Comparison of ENCODE assay signal across 9 cellular contexts in the genomic region with DNA sequence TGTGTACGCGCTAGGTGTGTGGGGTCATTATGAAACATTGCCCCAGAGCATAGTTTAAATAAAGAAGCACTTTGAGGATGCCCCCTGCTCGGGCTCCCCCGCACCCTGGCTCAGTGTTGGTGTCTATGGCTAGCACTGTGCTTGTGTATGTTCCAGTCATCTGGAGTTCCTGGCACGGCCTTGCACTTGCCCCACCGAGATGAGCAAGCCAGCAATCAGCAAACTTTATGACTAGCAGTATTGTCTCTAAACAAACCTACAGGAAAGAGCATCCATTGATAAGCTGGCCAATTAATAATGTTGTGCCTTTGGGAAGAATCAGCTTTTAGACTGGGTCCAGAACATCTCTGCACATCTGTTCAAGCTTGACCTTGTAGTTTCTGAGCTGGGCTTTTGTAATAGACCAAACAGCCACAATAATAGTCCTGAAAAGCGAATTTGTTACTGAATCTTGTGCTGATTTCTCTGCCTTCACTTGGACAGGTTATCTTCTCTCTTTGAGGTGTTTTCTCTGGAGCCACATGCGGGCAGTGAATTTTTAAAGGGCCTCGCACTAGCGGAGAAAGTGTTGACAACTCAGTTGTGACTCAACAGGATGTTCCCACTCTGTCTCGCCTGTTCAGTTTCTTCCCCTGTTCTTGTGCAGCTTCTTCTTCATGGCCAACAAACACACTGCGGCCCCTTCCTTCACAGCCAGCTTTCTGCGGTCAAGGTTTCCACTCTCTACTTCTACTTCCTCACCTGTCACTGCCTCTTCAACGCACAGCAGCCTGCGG. TPM values are rescaled to one million over a fixed set of nuclear protein-coding genes. Genes with fewer than 3 reads are reported as not detected.
DNase-seq lines count a peak whose midpoint lies in the region; ATAC-seq and TF ChIP-seq lines count a peak whose summit lies in the region.
"Had no signal": no experiment of that assay in that cellular context is flagged by ENCODE, and none has a peak within 500 bp of the region (broad histone marks: within the 10 kb centered on the region; RNA-seq: fewer than 3 reads in every experiment).

No MANE protein-coding gene starts in this region.

- H3K27me3 ChIP-seq in HUES6 (ENCODE audit: control insufficient read depth, insufficient read depth, low read length) (peaks cover 8% of the 10 kb centered on the region; the same call in 1 of the 2 replicates), skeletal muscle tissue (ENCODE audit: control insufficient read depth in 3 of 3, insufficient read depth in 3 of 3, low read length in 3 of 3) (peaks cover 0 to 10% (median 4%) of the 10 kb centered on the region in 3 donors)

- no peaks in the 10 kb centered on the region for H3K9me3 ChIP-seq in HUES6 (ENCODE audit: control insufficient read depth, insufficient read depth, low read depth, low read length)
- no peaks in the 10 kb centered on the region for H3K9me3 ChIP-seq in skeletal muscle tissue (ENCODE audit: control insufficient read depth in 3 of 3, low read length in 3 of 3)

- no peak for TF ChIP-seq CTCF in coronary artery (IDR thresholded peaks at IDR 0.05)

- H3K27ac ChIP-seq in HUES6 (ENCODE audit: low read depth, low read length) (peak overlapping the region; percentile 44; the same call in 1 of the 2 replicates), coronary artery (peak overlapping the region in 1 of 2 donors; percentile 81), skeletal muscle tissue (ENCODE audit: low read depth, low read length) (peak overlapping the region; percentile 36)

- H3K36me3 ChIP-seq in HUES6 (ENCODE audit: control insufficient read depth, insufficient read depth, low read length) (no peaks in the 10 kb centered on the region; the same call in 1 of the 2 replicates), skeletal muscle tissue (ENCODE audit: control insufficient read depth in 3 of 3, insufficient read depth in 3 of 3, low read length in 3 of 3) (no peaks in the 10 kb centered on the region)

- DNase-seq in coronary artery (ENCODE audit: low spot score) (no peak), kidney tubule cell (ENCODE audit: low spot score) (peak; percentile 29), NCI-H2196 (lab: John Stamatoyannopoulos, UW; ENCODE audit: unreplicated experiment) (no peak)
- no peak for DNase-seq in stimulated activated CD4-positive, alpha-beta T cell treated with anti-CD3 and anti-CD28 coated beads, Interleukin-15, amount 100 ng/mL, for 24 hours
- DNase-seq: activated CD8-positive, alpha-beta memory T cell treated with anti-CD3 and anti-CD28 coated beads, Interleukin-2, amount 50 U/mL, for 4 hours had no signal

- H3K4me1 ChIP-seq in HUES6 (ENCODE audit: control insufficient read depth, insufficient read depth, low read length) (peaks cover 16% of the 10 kb centered on the region), skeletal muscle tissue (ENCODE audit: control insufficient read depth in 3 of 3, insufficient read depth in 3 of 3, low read length in 3 of 3) (peaks cover 0 to 6% (median 0%) of the 10 kb centered on the region in 3 donors)

- H3K9ac ChIP-seq in HUES6 (ENCODE audit: low read length) (peak overlapping the region; percentile 58), skeletal muscle tissue (ENCODE audit: low read depth in 1 of 3, low read length in 3 of 3) (no peak overlapping the region)

- peak overlapping the region; percentile 86 for H3K4me3 ChIP-seq in HUES6 (ENCODE audit: low read depth, low read length)
- H3K4me3 ChIP-seq in coronary artery: peak overlapping the region; percentile 74
- peak overlapping the region in 1 of 3 donors; percentile 66 for H3K4me3 ChIP-seq in skeletal muscle tissue (ENCODE audit: low read length in 3 of 3)

- ATAC-seq in HG03354 (IDR thresholded peaks at IDR 0.05; ENCODE audit: poor library complexity, severe bottlenecking, unreplicated experiment) (no peak), GM18907 (IDR thresholded peaks at IDR 0.05; ENCODE audit: unreplicated experiment) (no peak)

RNA-seq across cellular contexts. Expression of gene SHROOM4, which starts 0.9 kb away (rescaled TPM):
- total RNA-seq in skeletal muscle tissue: 3.7 TPM
